Comparison of ENCODE assay signal across 11 cellular contexts in the genomic region with DNA sequence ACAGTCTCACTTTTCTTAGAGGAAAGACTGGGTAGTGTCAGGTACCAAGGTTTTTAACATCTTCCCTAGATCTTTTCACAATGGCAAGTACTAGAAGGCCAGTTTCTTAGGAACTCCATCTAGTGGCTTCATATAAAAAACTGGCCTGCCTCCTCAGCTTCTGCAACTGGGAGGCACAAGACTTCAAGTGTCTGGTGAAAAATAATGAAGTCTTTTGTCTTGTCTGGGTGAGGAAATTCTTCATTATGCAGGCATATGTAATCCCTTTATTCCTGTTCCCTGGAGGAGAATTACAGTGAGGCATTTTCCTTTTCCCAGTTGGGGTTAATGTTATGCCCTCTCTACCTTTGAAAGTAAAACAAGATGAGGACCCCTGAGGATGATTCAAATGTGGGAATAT.
A peak's percentile ranks its signal among the peaks of the same experiment; 100 is the strongest.
DNase-seq lines count a peak whose midpoint lies in the region; ATAC-seq and TF ChIP-seq lines count a peak whose summit lies in the region.
"Had no signal": no experiment of that assay in that cellular context is flagged by ENCODE, and none has a peak within 500 bp of the region (broad histone marks: within the 10 kb centered on the region; RNA-seq: fewer than 3 reads in every experiment).

No MANE protein-coding gene starts in this region.

- CTCF ChIA-PET in A673 (lab: Charles Lee): interaction anchor here (1.5 kb wide), 1 partner anchor 1459 kb away, joined by 4 read pairs; no protein-coding TSS in a partner anchor

- intact Hi-C loops in A673 (cut with micrococcal nuclease; ENCODE audit: unreplicated experiment) (loop anchor here (5.0 to 10.0 kb wide), 2 partner anchors 818 to 1671 kb away; no protein-coding TSS in a partner anchor), transverse colon (cut with DNase I; ENCODE audit: low total_unique reads) (no loop called here)

- TF ChIP-seq POLR2A in transverse colon (IDR thresholded peaks at IDR 0.05): no peak

- H3K27ac ChIP-seq in A673 (ENCODE audit: low read depth, low read length, poor library complexity, severe bottlenecking) (no peak overlapping the region), HUES48 (ENCODE audit: low read depth, low read length) (peak overlapping the region; percentile 83), iPS DF 6.9 (ENCODE audit: low read length) (peak overlapping the region; percentile 73), transverse colon (no peak overlapping the region)
- H3K27ac ChIP-seq: coronary artery had no signal

- H3K36me3 Mint-ChIP-seq in activated T-cell treated with anti-CD3 and anti-CD28 coated beads, Interleukin-2, amount 50 U/mL, for 4 hours (ENCODE audit: insufficient read depth): no peaks in the 10 kb centered on the region

- no peaks in the 10 kb centered on the region for H3K4me1 Mint-ChIP-seq in activated T-cell treated with anti-CD3 and anti-CD28 coated beads, Interleukin-2, amount 50 U/mL, for 4 hours (ENCODE audit: low read depth)

- no peak overlapping the region for H3K4me3 Mint-ChIP-seq in activated T-cell treated with anti-CD3 and anti-CD28 coated beads, Interleukin-2, amount 50 U/mL, for 4 hours
- H3K4me3 Mint-ChIP-seq: activated T-helper 1 cell treated with anti-CD3 and anti-CD28 coated beads, Interleukin-12 subunit alpha, Interleukin-12 subunit beta, Interleukin-2, Interleukin-4 antibody, amounts not matched to agents 30 ng/mL and 10 ng/mL and 1 ng/mL, durations not matched to agents 14 hours and 24 hours and 36 hours had no signal

- ATAC-seq in HG03342 (IDR thresholded peaks at IDR 0.05; ENCODE audit: unreplicated experiment): no peak
- no peak for ATAC-seq in activated T-cell treated with anti-CD3 and anti-CD28 coated beads, Interleukin-2, amount 50 U/mL, for 4 hours

- no peak overlapping the region for H3K9ac ChIP-seq in HUES48 (ENCODE audit: low read depth, low read length)

- BruUV-seq in A673 (replicated peaks; lab: Mats Ljungman, UMichigan): no TSS peak

- TF ChIP-seq CTCF in A673 (conservative IDR thresholded peaks at IDR 0.05; ENCODE audit: low read depth, low read length): peak; percentile 60
- peak; percentile 59 for TF ChIP-seq CTCF in astrocyte of the cerebellum (IDR thresholded peaks at IDR 0.05; ENCODE audit: low read depth, low read length, missing control alignments)
- no peak for TF ChIP-seq CTCF in transverse colon (IDR thresholded peaks at IDR 0.05)

- H3K27me3 Mint-ChIP-seq in activated T-cell treated with anti-CD3 and anti-CD28 coated beads, Interleukin-2, amount 50 U/mL, for 4 hours (ENCODE audit: low read depth): peaks cover 3% of the 10 kb centered on the region

- H3K9me3 Mint-ChIP-seq in activated T-cell treated with anti-CD3 and anti-CD28 coated beads, Interleukin-2, amount 50 U/mL, for 4 hours: no peaks in the 10 kb centered on the region
- H3K9me3 Mint-ChIP-seq: activated T-helper 1 cell treated with anti-CD3 and anti-CD28 coated beads, Interleukin-12 subunit alpha, Interleukin-12 subunit beta, Interleukin-2, Interleukin-4 antibody, amounts not matched to agents 30 ng/mL and 10 ng/mL and 1 ng/mL, durations not matched to agents 14 hours and 24 hours and 36 hours had no signal

- TF ChIP-seq EP300 in transverse colon (IDR thresholded peaks at IDR 0.05; ENCODE audit: low read depth): no peak

- H3K36me3 ChIP-seq in A673 (ENCODE audit: insufficient read depth, low read length, poor library complexity, severe bottlenecking): no peaks in the 10 kb centered on the region
- no peaks in the 10 kb centered on the region for H3K36me3 ChIP-seq in HUES48 (ENCODE audit: control insufficient read depth, insufficient read depth, low read length)
- H3K36me3 ChIP-seq in iPS DF 6.9 (ENCODE audit: control insufficient read depth, insufficient read depth, low read length): no peaks in the 10 kb centered on the region
- H3K36me3 ChIP-seq in transverse colon: no peaks in the 10 kb centered on the region

- H3K4me3 ChIP-seq in A673 (ENCODE audit: low read depth, low read length, poor library complexity, severe bottlenecking) (no peak overlapping the region), HUES48 (ENCODE audit: low read depth, low read length) (no peak overlapping the region), astrocyte of the cerebellum (ENCODE audit: low read depth, low read length) (no peak overlapping the region), iPS DF 6.9 (ENCODE audit: low read length) (no peak overlapping the region), transverse colon (no peak overlapping the region)
- H3K4me3 ChIP-seq: coronary artery had no signal

- DNase-seq in A673 (ENCODE audit: low spot score) (peak; percentile 92), astrocyte of the cerebellum (ENCODE audit: low read depth) (peak; percentile 26), iPS DF 6.9 (ENCODE audit: low read depth, low spot score) (no peak), transverse colon (no peak)
- DNase-seq in activated T-cell treated with anti-CD3 and anti-CD28 coated beads, Interleukin-2, amount 50 U/mL, for 4 hours: no peak
- DNase-seq in activated CD4-positive, CD25-positive, alpha-beta regulatory T cell (lab: John Stamatoyannopoulos, UW): no peak
- DNase-seq: NCI-H526 treated with DMSO at 0.1 percent for 48 hours had no signal

- in situ Hi-C loops in astrocyte of the cerebellum (cut with HindIII; ENCODE audit: low sequenced_read_pairs) (loop anchor here (5.0 kb wide), 1 partner anchor 553 kb away; no protein-coding TSS in a partner anchor), transverse colon (cut with MboI; ENCODE audit: low pct_ligation_motif_present in 1 of 4, low pct_unique_long_range_greater_than_20kb in 1 of 4, low sequenced_read_pairs in 3 of 4) (loop anchor here in 1 of 4 donors (25.0 kb wide), 1 partner anchor 553 kb away; no protein-coding TSS in a partner anchor)

- H3K27me3 ChIP-seq in A673 (replicated peaks; ENCODE audit: insufficient read depth, low read depth, low read length, poor library complexity): peaks cover 8% of the 10 kb centered on the region
- no peaks in the 10 kb centered on the region for H3K27me3 ChIP-seq in HUES48 (ENCODE audit: control insufficient read depth, insufficient read depth, low read length)
- H3K27me3 ChIP-seq in iPS DF 6.9 (ENCODE audit: control insufficient read depth, insufficient read depth, low read length): no peaks in the 10 kb centered on the region
- H3K27me3 ChIP-seq in transverse colon: peaks cover 3% of the 10 kb centered on the region

- H3K4me1 ChIP-seq in A673 (ENCODE audit: insufficient read depth, low read length, poor library complexity, severe bottlenecking): peaks cover 25% of the 10 kb centered on the region
- H3K4me1 ChIP-seq in HUES48 (ENCODE audit: control insufficient read depth, insufficient read depth, low read length): peaks cover 63% of the 10 kb centered on the region
- H3K4me1 ChIP-seq in iPS DF 6.9 (ENCODE audit: control insufficient read depth, insufficient read depth, low read length): peaks cover 7% of the 10 kb centered on the region; the same call in 1 of the 2 replicates
- no peaks in the 10 kb centered on the region for H3K4me1 ChIP-seq in transverse colon

- H3K9me3 ChIP-seq in A673 (ENCODE audit: low read depth, low read length, poor library complexity, severe bottlenecking): no peaks in the 10 kb centered on the region
- 0 out of 2 replicates have a peak, but pooled peaks cover 3% of the 10 kb centered on the region for H3K9me3 ChIP-seq in HUES48 (ENCODE audit: control insufficient read depth, insufficient read depth, low read length)
- no peaks in the 10 kb centered on the region for H3K9me3 ChIP-seq in iPS DF 6.9 (ENCODE audit: control insufficient read depth, insufficient read depth, low read length)
- no peaks in the 10 kb centered on the region for H3K9me3 ChIP-seq in transverse colon

- POLR2A ChIA-PET in A673 (lab: Charles Lee; ENCODE audit: low non-redundant PET): interaction anchor here (0.6 kb wide), 1 partner anchor 566 kb away, joined by 4 read pairs; no protein-coding TSS in a partner anchor

Comparison
In these comparisons a context has a peak if more than half of its experiments do, and no peak if none do; other contexts are left out.
1. DNase-seq: peak in A673 (single experiment) and astrocyte of the cerebellum (single experiment); none in iPS DF 6.9 (single experiment), activated T-cell treated with anti-CD3 and anti-CD28 coated beads, Interleukin-2, amount 50 U/mL, for 4 hours (single experiment), activated CD4-positive, CD25-positive, alpha-beta regulatory T cell (0 of 4) and transverse colon (single experiment).
2. H3K27ac ChIP-seq: peak in HUES48 (single experiment) and iPS DF 6.9 (single experiment); none in A673 (single experiment) and transverse colon (0 of 4).
3. CTCF ChIP-seq: peak in A673 (single experiment) and astrocyte of the cerebellum (single experiment); none in transverse colon (0 of 5).